1 cellular context compared by ENCODE assay signal in the genomic region with DNA sequence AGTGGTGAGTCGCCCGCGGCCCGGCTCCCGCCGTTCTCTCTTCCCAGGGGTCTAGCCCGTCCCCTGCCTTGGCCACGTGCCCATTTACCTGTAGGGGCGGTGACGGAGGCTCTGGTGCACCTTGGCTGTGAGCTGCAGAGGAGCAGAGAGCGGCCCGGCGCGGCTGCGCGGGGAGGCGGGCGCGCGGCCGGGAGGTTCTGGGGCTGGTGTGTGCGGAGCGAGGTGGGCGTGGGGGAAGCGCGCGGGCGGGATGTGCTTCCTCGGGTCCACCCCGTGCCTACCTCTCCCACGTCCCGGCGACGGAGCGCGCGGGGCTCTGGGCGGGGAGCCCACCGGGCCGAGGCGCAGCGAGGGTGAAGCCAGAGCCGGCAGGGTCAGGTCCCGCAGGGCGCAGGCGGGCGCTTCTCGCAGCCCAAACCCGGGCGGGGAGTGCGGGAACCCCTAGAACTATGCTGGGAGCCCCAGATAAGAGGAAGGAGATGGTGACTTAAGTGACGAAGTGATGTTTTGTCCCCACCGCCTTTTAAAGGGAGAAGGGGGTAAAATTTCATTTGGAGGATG.
TF ChIP-seq lines count a peak whose summit lies in the region.

No MANE protein-coding gene starts in this region.

TF ChIP-seq in K562, 482 proteins besides CTCF, POLR2A, EP300 and RAD21 (continued from another document):
- TF ChIP-seq RBFOX2 (IDR thresholded peaks at IDR 0.05; ENCODE audit: low read depth, low read length) (no peak), NCOA6 (IDR thresholded peaks at IDR 0.05) (no peak), ZNF407 (IDR thresholded peaks at IDR 0.05; ENCODE audit: low read depth) (no peak), MBD1 (CRISPR knock-in tag; IDR thresholded peaks at IDR 0.05) (no peak), PCBP2 (IDR thresholded peaks at IDR 0.05; ENCODE audit: low read depth, low read length, poor library complexity, severe bottlenecking) (no peak), RBM39 (optimal IDR thresholded peaks at IDR 0.05; ENCODE audit: low read depth, low read length) (no peak), ZEB2 (IDR thresholded peaks at IDR 0.05) (0 out of 2 replicates have a peak, but pooled peaks have one; percentile 20), E2F6 (IDR thresholded peaks at IDR 0.05; ENCODE audit: borderline replicate concordance in 1 of 2, extremely low read depth in 1 of 2, insufficient read depth in 1 of 2, insufficient read length in 1 of 2, low read depth in 1 of 2, low read length in 1 of 2, poor library complexity in 1 of 2, severe bottlenecking in 1 of 2) (peak in 1 of 2 experiments; percentile 35), E2F1 (CRISPR knock-in tag; IDR thresholded peaks at IDR 0.05) (no peak), MTA3 (IDR thresholded peaks at IDR 0.05; ENCODE audit: borderline replicate concordance) (no peak), CBX1 (IDR thresholded peaks at IDR 0.05; ENCODE audit: low read depth) (no peak), LARP7 (IDR thresholded peaks at IDR 0.05) (no peak), JUN (IDR thresholded peaks at IDR 0.05; ENCODE audit: borderline replicate concordance, low read depth, low read length) (no peak), JUN (CRISPR knock-in tag; IDR thresholded peaks at IDR 0.05; ENCODE audit: borderline replicate concordance) (no peak), ATF4 (CRISPR knock-in tag; IDR thresholded peaks at IDR 0.05) (no peak), U2AF2 (optimal IDR thresholded peaks at IDR 0.05; ENCODE audit: low read depth, low read length) (no peak), NONO (IDR thresholded peaks at IDR 0.05; ENCODE audit: low read depth in 2 of 2, low read length in 1 of 2) (0 out of 4 replicates have a peak, but pooled peaks of 1 of the 2 experiments have one; percentile 4), ZNF707 (CRISPR knock-in tag; conservative IDR thresholded peaks at IDR 0.05) (no peak), POLR2AphosphoS2 (IDR thresholded peaks at IDR 0.05; ENCODE audit: low read length) (no peak), ELF1 (tag; IDR thresholded peaks at IDR 0.05) (no peak), FIP1L1 (IDR thresholded peaks at IDR 0.05; ENCODE audit: low read depth, low read length, poor library complexity, severe bottlenecking) (peak; percentile 39), RUNX1 (IDR thresholded peaks at IDR 0.05; ENCODE audit: low read depth) (no peak), ZBTB7A (IDR thresholded peaks at IDR 0.05; ENCODE audit: borderline replicate concordance, control insufficient read depth, low read depth, low read length) (no peak), CXXC5 (CRISPR knock-in tag; IDR thresholded peaks at IDR 0.05) (no peak; the same call in none of the 2 replicates), MAX (CRISPR knock-in tag; IDR thresholded peaks at IDR 0.05) (no peak), SMAD4 (CRISPR knock-in tag; conservative IDR thresholded peaks at IDR 0.05) (no peak)
- TF ChIP-seq, protein P1, sequence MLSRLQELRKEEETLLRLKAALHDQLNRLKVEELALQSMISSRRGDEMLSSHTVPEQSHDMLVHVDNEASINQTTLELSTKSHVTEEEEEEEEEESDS (CRISPR knock-in tag; IDR thresholded peaks at IDR 0.05) = no peak
- TF ChIP-seq, protein P2, sequence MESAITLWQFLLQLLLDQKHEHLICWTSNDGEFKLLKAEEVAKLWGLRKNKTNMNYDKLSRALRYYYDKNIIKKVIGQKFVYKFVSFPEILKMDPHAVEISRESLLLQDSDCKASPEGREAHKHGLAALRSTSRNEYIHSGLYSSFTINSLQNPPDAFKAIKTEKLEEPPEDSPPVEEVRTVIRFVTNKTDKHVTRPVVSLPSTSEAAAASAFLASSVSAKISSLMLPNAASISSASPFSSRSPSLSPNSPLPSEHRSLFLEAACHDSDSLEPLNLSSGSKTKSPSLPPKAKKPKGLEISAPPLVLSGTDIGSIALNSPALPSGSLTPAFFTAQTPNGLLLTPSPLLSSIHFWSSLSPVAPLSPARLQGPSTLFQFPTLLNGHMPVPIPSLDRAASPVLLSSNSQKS (CRISPR knock-in tag; IDR thresholded peaks at IDR 0.05) = no peak
